ENCODE assay signal across 11 cellular contexts in genomic region chr11:88292156-88292844, GRCh38. TPM values are rescaled to one million over a fixed set of nuclear protein-coding genes. Genes with fewer than 3 reads are reported as not detected.
DNase-seq lines count a peak whose midpoint lies in the region; ATAC-seq, FAIRE-seq and TF ChIP-seq lines count a peak whose summit lies in the region.
"Had no signal": no experiment of that assay in that cellular context is flagged by ENCODE, and none has a peak within 500 bp of the region (broad histone marks: within the 10 kb centered on the region; RNA-seq: fewer than 3 reads in every experiment).

No MANE protein-coding gene starts in this region.

- H3K27me3 Mint-ChIP-seq in Calu3 (ENCODE audit: unreplicated experiment) = no peaks in the 10 kb centered on the region
- no peaks in the 10 kb centered on the region for H3K27me3 Mint-ChIP-seq in astrocyte (ENCODE audit: low read depth, unreplicated experiment)
- H3K27me3 Mint-ChIP-seq: activated naive CD8-positive, alpha-beta T cell treated with anti-CD3 and anti-CD28 coated beads for 36 hours had no signal

- TF ChIP-seq POLR2A in right lobe of liver (IDR thresholded peaks at IDR 0.05) = no peak

- H3K79me2 ChIP-seq in astrocyte (ENCODE audit: insufficient read depth, low read length) = no peaks in the 10 kb centered on the region

- CTCF ChIA-PET in Calu3 (lab: Charles Lee) = interaction anchor here (0.6 to 1.2 kb wide), 2 partner anchors 252 to 260 kb away, joined by 3 read pairs; no protein-coding TSS in a partner anchor

- no peak overlapping the region for H3K4me3 ChIP-seq in astrocyte (ENCODE audit: insufficient read depth, low read depth, low read length)
- H3K4me3 ChIP-seq in right lobe of liver = no peak overlapping the region
- H3K4me3 ChIP-seq in aorta (ENCODE audit: low read length in 2 of 2) = no peak overlapping the region
- H3K4me3 ChIP-seq: gastrocnemius medialis had no signal

- peaks cover 15% of the 10 kb centered on the region for H3K4me1 Mint-ChIP-seq in Calu3 (ENCODE audit: low read depth, unreplicated experiment)
- peaks cover 6% of the 10 kb centered on the region for H3K4me1 Mint-ChIP-seq in astrocyte (ENCODE audit: low read depth, unreplicated experiment)

- H3K4me1 ChIP-seq in astrocyte (ENCODE audit: insufficient read depth, low read length) (peaks cover 3% of the 10 kb centered on the region), right lobe of liver (peaks cover 0 to 6% (median 0%) of the 10 kb centered on the region in 4 donors), aorta (ENCODE audit: control insufficient read depth in 1 of 2, insufficient read depth in 2 of 2, low read length in 2 of 2) (no peaks in the 10 kb centered on the region)

- intact Hi-C loops in Calu3 (cut with micrococcal nuclease; ENCODE audit: unreplicated experiment) = no loop called here
- intact Hi-C loops in right lobe of liver (cut with DNase I) = no loop called here
- intact Hi-C loops in aorta (cut with DNase I) = no loop called here

- peak; percentile 84 to 95 (median 92) for ATAC-seq in right lobe of liver
- ATAC-seq in aorta (ENCODE audit: low FRiP score) = no peak

- H4K20me1 ChIP-seq in astrocyte (ENCODE audit: insufficient read depth, low read length) = no peaks in the 10 kb centered on the region

- H2AFZ ChIP-seq in astrocyte (ENCODE audit: low read depth, low read length) = no peak overlapping the region

- H3K9me3 ChIP-seq in astrocyte (ENCODE audit: insufficient read depth, low read depth, low read length) (no peaks in the 10 kb centered on the region), right lobe of liver (no peaks in the 10 kb centered on the region), aorta (ENCODE audit: control insufficient read depth, low read length) (no peaks in the 10 kb centered on the region)
- H3K9me3 ChIP-seq: gastrocnemius medialis had no signal

- no peak overlapping the region for H3K4me2 ChIP-seq in astrocyte (ENCODE audit: low read length)

- TF ChIP-seq CTCF in Calu3 (IDR thresholded peaks at IDR 0.05; ENCODE audit: unreplicated experiment) (no peak), astrocyte (IDR thresholded peaks at IDR 0.05; ENCODE audit: insufficient read depth, low read depth, low read length) (no peak), right lobe of liver (IDR thresholded peaks at IDR 0.05) (peak in 3 of 4 donors; percentile 19 to 29 (median 26))

- peak; percentile 64 for DNase-seq in Calu3
- peak; percentile 74 for DNase-seq in NCI-H1105 (lab: John Stamatoyannopoulos, UW)
- DNase-seq in astrocyte (ENCODE audit: low read depth) = no peak
- DNase-seq in right lobe of liver = peak in 2 of 3 donors; percentile 49 to 84
- no peak for DNase-seq in ecto neural progenitor cell (ENCODE audit: low spot score)
- no peak for DNase-seq in cerebellum (ENCODE audit: low spot score)
- no peak for DNase-seq in SK-N-DZ (ENCODE audit: low spot score)
- DNase-seq in aorta = no peak
- DNase-seq: activated naive CD8-positive, alpha-beta T cell treated with anti-CD3 and anti-CD28 coated beads for 36 hours; gastrocnemius medialis; NCI-H187 had no signal

- FAIRE-seq in astrocyte (lab: Jason Lieb, UNC) = peak; percentile 39

- no peak overlapping the region for H3K4me3 Mint-ChIP-seq in Calu3 (ENCODE audit: low read depth, unreplicated experiment)
- no peak overlapping the region for H3K4me3 Mint-ChIP-seq in astrocyte (ENCODE audit: unreplicated experiment)
- H3K4me3 Mint-ChIP-seq: activated naive CD8-positive, alpha-beta T cell treated with anti-CD3 and anti-CD28 coated beads for 36 hours had no signal

- H3K36me3 ChIP-seq in astrocyte (ENCODE audit: insufficient read depth, low read length) (peaks cover 6% of the 10 kb centered on the region), right lobe of liver (no peaks in the 10 kb centered on the region), aorta (ENCODE audit: control insufficient read depth in 1 of 2, insufficient read depth in 2 of 2, low read length in 1 of 2) (no peaks in the 10 kb centered on the region)

- H3K27me3 ChIP-seq in astrocyte (ENCODE audit: insufficient read depth, low read length) (no peaks in the 10 kb centered on the region), right lobe of liver (no peaks in the 10 kb centered on the region), aorta (ENCODE audit: control insufficient read depth in 1 of 2, insufficient read depth in 2 of 2, low read length in 1 of 2) (no peaks in the 10 kb centered on the region)
- H3K27me3 ChIP-seq: gastrocnemius medialis had no signal

- H3K27ac ChIP-seq in astrocyte (ENCODE audit: low read depth, low read length) (no peak overlapping the region), right lobe of liver (no peak overlapping the region), aorta (ENCODE audit: low read depth in 1 of 2, low read length in 2 of 2) (no peak overlapping the region)

- WGBS in right lobe of liver (ENCODE audit: insufficient coverage, low coverage, low lambda C conversion rate, missing lambda C conversion rate) = 26% methylated on average over 3 of the region's 3 CpGs
- 31 to 43% methylated on average over 3 of the region's 3 CpGs for WGBS in aorta, 2 donors

- H3K36me3 Mint-ChIP-seq in Calu3 (ENCODE audit: insufficient read depth, unreplicated experiment) (peaks cover 36% of the 10 kb centered on the region), astrocyte (ENCODE audit: low read depth, unreplicated experiment) (peaks cover 10% of the 10 kb centered on the region)

- BruUV-seq in Calu3 (replicated peaks; lab: Mats Ljungman, UMichigan) = no TSS peak

- H3K9me3 Mint-ChIP-seq in Calu3 (ENCODE audit: low read depth, unreplicated experiment) (no peaks in the 10 kb centered on the region), astrocyte (ENCODE audit: unreplicated experiment) (no peaks in the 10 kb centered on the region)

- H3K9ac ChIP-seq in astrocyte (ENCODE audit: low read length) = no peak overlapping the region

- H3K27ac Mint-ChIP-seq in Calu3 (ENCODE audit: unreplicated experiment) (no peak overlapping the region), astrocyte (ENCODE audit: unreplicated experiment) (no peak overlapping the region)
- H3K27ac Mint-ChIP-seq: activated naive CD8-positive, alpha-beta T cell treated with anti-CD3 and anti-CD28 coated beads for 36 hours had no signal

RNA-seq across cellular contexts. Expression of gene CTSC, which starts 45.2 kb away (rescaled TPM):
- total RNA-seq in Calu3 (2022) (413 and 478 TPM in 2 replicates), astrocyte (160 and 195 TPM in 2 replicates), right lobe of liver (10 to 100 TPM; 20.1 to 68.0 (median 42.8) TPM), cerebellum (32.5 TPM), aorta (100 to 1,000 TPM; 106 to 176 TPM)
- 183 and 193 TPM in 2 replicates for polyA plus RNA-seq in SK-N-DZ (2014; cell fraction: cytosol; rRNA removed)
- polyA plus RNA-seq in SK-N-DZ (2014; cell fraction: nucleus; rRNA removed) = 123 and 152 TPM in 2 replicates
- polyA plus RNA-seq in aorta = 10 to 100 TPM; 22.7 to 48.0 TPM

Comparison
In these comparisons a context has a peak if more than half of its experiments do, and no peak if none do; other contexts are left out.
1. DNase-seq: peak in Calu3 (single experiment), NCI-H1105 (single experiment) and right lobe of liver (2 of 3); none in astrocyte (single experiment), ecto neural progenitor cell (single experiment), cerebellum (single experiment), SK-N-DZ (single experiment) and aorta (0 of 2).
2. CTCF ChIP-seq: peak in right lobe of liver (3 of 4); none in Calu3 (single experiment) and astrocyte (single experiment).